In genomic region chr6:51203504-51203903, GRCh38 we compare ENCODE assay signal across 23 cellular contexts.
"Had no signal": no experiment of that assay in that cellular context is flagged by ENCODE, and none has a peak within 500 bp of the region (broad histone marks: within the 10 kb centered on the region; RNA-seq: fewer than 3 reads in every experiment).

No MANE protein-coding gene starts in this region.

- H3K4me3 Mint-ChIP-seq: immature natural killer cell; naive thymus-derived CD4-positive, alpha-beta T cell; nephron; stimulated activated effector memory CD8-positive, alpha-beta T cell treated with anti-CD3 and anti-CD28 coated beads, Interleukin-12 subunit alpha, Interleukin-12 subunit beta, amount 100 ng/mL, for 72 hours had no signal

- H3K4me1 ChIP-seq: lower lobe of right lung, prostate gland, sigmoid colon, stomach, thyroid gland, vagina had no signal

- H3K4me1 Mint-ChIP-seq: immature natural killer cell; naive thymus-derived CD4-positive, alpha-beta T cell; stimulated activated effector memory CD8-positive, alpha-beta T cell treated with anti-CD3 and anti-CD28 coated beads, Interleukin-12 subunit alpha, Interleukin-12 subunit beta, amount 100 ng/mL, for 72 hours had no signal

- H3K9me3 Mint-ChIP-seq: nephron had no signal

- H3K4me3 ChIP-seq: coronary artery, lower lobe of right lung, mucosa of descending colon, prostate gland, sigmoid colon, stomach, thyroid gland, vagina had no signal

- DNase-seq: hypothalamus; immature natural killer cell; islet precursor cell; kidney glomerular epithelial cell; left colon; left ventricle myocardium superior; lower lobe of right lung; mucosa of descending colon; naive thymus-derived CD4-positive, alpha-beta T cell; nucleus accumbens; right cardiac atrium; sigmoid colon; stimulated activated CD4-positive, alpha-beta T cell treated with anti-CD3 and anti-CD28 coated beads, Interleukin-2, amount 100 ng/mL, for 24 hours; stimulated activated CD4-positive, alpha-beta T cell treated with anti-CD3 and anti-CD28 coated beads, Interleukin-4, amount 100 ng/mL, for 24 hours; stimulated activated naive CD4-positive, alpha-beta T cell treated with Interleukin-2 at 50 U/mL for 16 hours; stomach; thyroid gland; trophoblast cell had no signal

- H3K9me3 ChIP-seq: lower lobe of right lung, mucosa of descending colon, prostate gland, sigmoid colon, stomach, thyroid gland, vagina had no signal

- H3K36me3 ChIP-seq: lower lobe of right lung, prostate gland, sigmoid colon, stomach, thyroid gland, vagina had no signal

- H3K27me3 Mint-ChIP-seq: naive thymus-derived CD4-positive, alpha-beta T cell had no signal

- H3K27me3 ChIP-seq: sigmoid colon, stomach, thyroid gland, vagina had no signal

- ATAC-seq: left colon; left ventricle myocardium superior; lower lobe of right lung; mucosa of descending colon; naive thymus-derived CD4-positive, alpha-beta T cell; stimulated activated effector memory CD8-positive, alpha-beta T cell treated with anti-CD3 and anti-CD28 coated beads, Interleukin-12 subunit alpha, Interleukin-12 subunit beta, amount 100 ng/mL, for 72 hours had no signal

- H3K27ac Mint-ChIP-seq: immature natural killer cell; naive thymus-derived CD4-positive, alpha-beta T cell; nephron; stimulated activated effector memory CD8-positive, alpha-beta T cell treated with anti-CD3 and anti-CD28 coated beads, Interleukin-12 subunit alpha, Interleukin-12 subunit beta, amount 100 ng/mL, for 72 hours had no signal

- H3K27ac ChIP-seq: coronary artery, lower lobe of right lung, prostate gland, sigmoid colon, stomach, thyroid gland, vagina had no signal

- H3K36me3 Mint-ChIP-seq: immature natural killer cell; naive thymus-derived CD4-positive, alpha-beta T cell; stimulated activated effector memory CD8-positive, alpha-beta T cell treated with anti-CD3 and anti-CD28 coated beads, Interleukin-12 subunit alpha, Interleukin-12 subunit beta, amount 100 ng/mL, for 72 hours had no signal
